In genomic region chr6:3335169-3335568, GRCh38 we compare ENCODE assay signal across 16 cellular contexts.
DNase-seq lines count a peak whose midpoint lies in the region; ATAC-seq and TF ChIP-seq lines count a peak whose summit lies in the region.
"Had no signal": no experiment of that assay in that cellular context is flagged by ENCODE, and none has a peak within 500 bp of the region (broad histone marks: within the 10 kb centered on the region; RNA-seq: fewer than 3 reads in every experiment).

No MANE protein-coding gene starts in this region.

- no peaks in the 10 kb centered on the region for H3K27me3 ChIP-seq in layer of hippocampus (ENCODE audit: control insufficient read depth, insufficient read depth, low read length)
- no peaks in the 10 kb centered on the region for H3K27me3 ChIP-seq in rectal smooth muscle tissue (ENCODE audit: control insufficient read depth, insufficient read depth, low read length)

- H3K9me3 Mint-ChIP-seq in WTC11 (no peaks in the 10 kb centered on the region), HFFc6 (no peaks in the 10 kb centered on the region)
- H3K9me3 Mint-ChIP-seq: CD4-positive, CD25-positive, alpha-beta regulatory T cell had no signal

- H3K27ac Mint-ChIP-seq in WTC11 (peak overlapping the region; percentile 19; the same call in 1 of the 2 replicates), HFFc6 (no peak overlapping the region)
- H3K27ac Mint-ChIP-seq: CD4-positive, CD25-positive, alpha-beta regulatory T cell; IgD-negative memory B cell had no signal

- peak overlapping the region; percentile 40 for H3K27ac ChIP-seq in C4-2B
- H3K27ac ChIP-seq in layer of hippocampus (ENCODE audit: low read depth, low read length): peak overlapping the region; percentile 9
- H3K27ac ChIP-seq in rectal smooth muscle tissue (ENCODE audit: low read depth, low read length): peak overlapping the region; percentile 22

- no peak overlapping the region for H3K9ac ChIP-seq in rectal smooth muscle tissue (ENCODE audit: low read length)

- CTCF ChIA-PET in WTC11 (lab: Charles Lee): no interaction called here

- peaks cover 89% of the 10 kb centered on the region for H3K4me1 Mint-ChIP-seq in WTC11
- H3K4me1 Mint-ChIP-seq in HFFc6 (ENCODE audit: low read depth): peaks cover 7% of the 10 kb centered on the region; the same call in 1 of the 2 replicates

- POLR2A ChIA-PET in WTC11 (lab: Charles Lee): no interaction called here

- H3K27me3 Mint-ChIP-seq in WTC11 (ENCODE audit: low read depth) (no peaks in the 10 kb centered on the region), HFFc6 (ENCODE audit: insufficient read depth) (peaks cover 43% of the 10 kb centered on the region)

- no peak overlapping the region for H3K4me3 ChIP-seq in rectal smooth muscle tissue (ENCODE audit: low read length)

- peaks cover 27% of the 10 kb centered on the region for H3K4me1 ChIP-seq in rectal smooth muscle tissue (ENCODE audit: control insufficient read depth, insufficient read depth, low read length)

- ATAC-seq in WTC11: no peak
- no peak for ATAC-seq in HG03432 (IDR thresholded peaks at IDR 0.05; ENCODE audit: unreplicated experiment)

- TF ChIP-seq CTCF in C4-2B (conservative IDR thresholded peaks at IDR 0.05) (no peak), WTC11 (IDR thresholded peaks at IDR 0.05) (no peak), HFFc6 (IDR thresholded peaks at IDR 0.05) (no peak)

- H3K4me3 Mint-ChIP-seq in WTC11 (no peak overlapping the region), HFFc6 (no peak overlapping the region)
- H3K4me3 Mint-ChIP-seq: CD4-positive, CD25-positive, alpha-beta regulatory T cell; IgD-negative memory B cell had no signal

- H3K36me3 Mint-ChIP-seq in WTC11 (no peaks in the 10 kb centered on the region), HFFc6 (ENCODE audit: low read depth) (no peaks in the 10 kb centered on the region)
- H3K36me3 Mint-ChIP-seq: CD4-positive, CD25-positive, alpha-beta regulatory T cell had no signal

- H3K36me3 ChIP-seq in rectal smooth muscle tissue (ENCODE audit: control insufficient read depth, insufficient read depth, low read length): no peaks in the 10 kb centered on the region

- DNase-seq in WTC11 (ENCODE audit: low spot score) (no peak), HFFc6 (no peak), OCI-M1 (lab: John Stamatoyannopoulos, UW) (no peak)
- DNase-seq: AML-193; Calu3; CD4-positive, CD25-positive, alpha-beta regulatory T cell; DMS79; GOT3; MV-4-11; NCI-H1417 treated with DMSO at 0.1 percent for 48 hours; NCI-H2171 treated with DMSO at 0.1 percent for 48 hours had no signal

TF ChIP-seq in WTC11, 78 proteins besides CTCF, POLR2A, EP300 and RAD21:
- TF ChIP-seq STAT6 (CRISPR knock-in tag; conservative IDR thresholded peaks at IDR 0.05; ENCODE audit: low read depth) (no peak), ATF3 (CRISPR knock-in tag; conservative IDR thresholded peaks at IDR 0.05) (no peak), USF1 (CRISPR knock-in tag; IDR thresholded peaks at IDR 0.05) (no peak), NR2C2 (CRISPR knock-in tag; IDR thresholded peaks at IDR 0.05) (no peak), ATF1 (CRISPR knock-in tag; IDR thresholded peaks at IDR 0.05) (no peak), FOXP1 (CRISPR knock-in tag; IDR thresholded peaks at IDR 0.05; ENCODE audit: borderline replicate concordance) (no peak), ZNF416 (CRISPR knock-in tag; IDR thresholded peaks at IDR 0.05) (no peak), KAT7 (CRISPR knock-in tag; IDR thresholded peaks at IDR 0.05; ENCODE audit: borderline replicate concordance) (no peak), NFE2L1 (CRISPR knock-in tag; IDR thresholded peaks at IDR 0.05) (no peak), GTF2I (CRISPR knock-in tag; conservative IDR thresholded peaks at IDR 0.05) (no peak), IRF2 (CRISPR knock-in tag; IDR thresholded peaks at IDR 0.05; ENCODE audit: borderline replicate concordance, low read depth) (no peak), HMGA2 (CRISPR knock-in tag; IDR thresholded peaks at IDR 0.05) (no peak), ZNF396 (CRISPR knock-in tag; IDR thresholded peaks at IDR 0.05; ENCODE audit: borderline replicate concordance) (no peak), SP1 (CRISPR knock-in tag; conservative IDR thresholded peaks at IDR 0.05) (no peak), JUN (CRISPR knock-in tag; IDR thresholded peaks at IDR 0.05) (no peak)
